In the genomic region with DNA sequence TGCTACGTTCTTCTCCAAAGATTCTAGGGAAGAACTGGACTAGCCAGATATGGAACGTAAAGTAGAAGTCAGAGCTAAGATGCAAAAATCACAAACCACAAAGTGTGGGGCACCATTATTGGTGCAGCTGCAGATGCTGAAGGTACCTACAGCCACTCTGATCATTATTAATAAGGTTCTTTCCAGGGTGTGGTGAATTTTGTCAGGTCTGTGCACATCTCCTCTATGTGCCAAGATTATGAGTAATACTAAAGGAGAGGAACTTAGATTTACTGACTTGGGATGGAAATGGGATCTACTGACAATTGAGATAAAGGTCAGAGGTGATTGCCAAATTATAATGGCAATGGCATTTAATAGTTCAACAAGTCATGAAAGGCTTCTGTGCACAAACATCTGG, we compare ENCODE assay signal across 20 cellular contexts.
"Had no signal": no experiment of that assay in that cellular context is flagged by ENCODE, and none has a peak within 500 bp of the region (broad histone marks: within the 10 kb centered on the region; RNA-seq: fewer than 3 reads in every experiment).

No MANE protein-coding gene starts in this region.

- H3K36me3 ChIP-seq: prostate gland had no signal

- ATAC-seq: activated CD8-positive, alpha-beta T cell treated with anti-CD3 and anti-CD28 coated beads, Interleukin-2, amount 10 ng/mL, durations not matched to agents 7 days and 5 days; activated T-cell treated with anti-CD3 and anti-CD28 coated beads, Interleukin-2, amount 50 U/mL, for 72 hours had no signal

- H3K4me1 ChIP-seq: prostate gland had no signal

- H3K27me3 Mint-ChIP-seq: brain; stimulated activated naive CD8-positive, alpha-beta T cell treated with anti-CD3 and anti-CD28 coated beads, Interleukin-15, Interleukin-2, amounts not matched to agents 100 ng/mL and 50 ng/mL, for 24 hours had no signal

- H3K27ac ChIP-seq: prostate gland had no signal

- H3K27ac Mint-ChIP-seq: activated CD8-positive, alpha-beta T cell treated with anti-CD3 and anti-CD28 coated beads, Interleukin-2, amount 10 ng/mL, durations not matched to agents 7 days and 5 days; activated naive CD8-positive, alpha-beta T cell; activated T-cell treated with anti-CD3 and anti-CD28 coated beads, Interleukin-2, amount 50 U/mL, for 72 hours; brain; nephron progenitor cell; stimulated activated naive CD8-positive, alpha-beta T cell treated with anti-CD3 and anti-CD28 coated beads, Interleukin-15, Interleukin-2, amounts not matched to agents 100 ng/mL and 50 ng/mL, for 24 hours had no signal

- H3K9me3 ChIP-seq: prostate gland had no signal

- H3K36me3 Mint-ChIP-seq: activated naive CD8-positive, alpha-beta T cell; brain had no signal

- H3K9me3 Mint-ChIP-seq: activated T-cell treated with anti-CD3 and anti-CD28 coated beads, Interleukin-2, amount 50 U/mL, for 72 hours; brain; nephron progenitor cell; stimulated activated naive CD8-positive, alpha-beta T cell treated with anti-CD3 and anti-CD28 coated beads, Interleukin-15, Interleukin-2, amounts not matched to agents 100 ng/mL and 50 ng/mL, for 24 hours had no signal

- H3K4me3 ChIP-seq: prostate gland had no signal

- H3K4me1 Mint-ChIP-seq: brain had no signal

- DNase-seq: activated CD4-positive, alpha-beta T cell treated with anti-CD3 and anti-CD28 coated beads for 48 hours; activated CD8-positive, alpha-beta memory T cell treated with anti-CD3 and anti-CD28 coated beads, Interleukin-2, amount 50 U/mL, for 4 hours; activated CD8-positive, alpha-beta T cell treated with anti-CD3 and anti-CD28 coated beads, Interleukin-2, amount 10 ng/mL, durations not matched to agents 7 days and 5 days; activated gamma-delta T cell; activated T-cell treated with anti-CD3 and anti-CD28 coated beads, Interleukin-2, amount 50 U/mL, for 72 hours; amniotic stem cell; effector memory CD4-positive, alpha-beta T cell; hippocampal formation; kidney glomerular epithelial cell; nephron progenitor cell; occipital lobe; right cardiac atrium; small intestine; stimulated activated CD4-positive, alpha-beta T cell treated with anti-CD3 and anti-CD28 coated beads, Interleukin-4, amount 100 ng/mL, for 4 hours; stimulated activated CD8-positive, alpha-beta memory T cell treated with anti-CD3 and anti-CD28 coated beads, Interleukin-4, amount 100 ng/mL, for 48 hours; T-helper 2 cell had no signal

- H3K4me3 Mint-ChIP-seq: activated CD8-positive, alpha-beta T cell treated with anti-CD3 and anti-CD28 coated beads, Interleukin-2, amount 10 ng/mL, durations not matched to agents 7 days and 5 days; activated naive CD8-positive, alpha-beta T cell; activated T-cell treated with anti-CD3 and anti-CD28 coated beads, Interleukin-2, amount 50 U/mL, for 72 hours; brain; nephron progenitor cell; stimulated activated naive CD8-positive, alpha-beta T cell treated with anti-CD3 and anti-CD28 coated beads, Interleukin-15, Interleukin-2, amounts not matched to agents 100 ng/mL and 50 ng/mL, for 24 hours had no signal
